ENCODE assay signal across 38 cellular contexts in the genomic region with DNA sequence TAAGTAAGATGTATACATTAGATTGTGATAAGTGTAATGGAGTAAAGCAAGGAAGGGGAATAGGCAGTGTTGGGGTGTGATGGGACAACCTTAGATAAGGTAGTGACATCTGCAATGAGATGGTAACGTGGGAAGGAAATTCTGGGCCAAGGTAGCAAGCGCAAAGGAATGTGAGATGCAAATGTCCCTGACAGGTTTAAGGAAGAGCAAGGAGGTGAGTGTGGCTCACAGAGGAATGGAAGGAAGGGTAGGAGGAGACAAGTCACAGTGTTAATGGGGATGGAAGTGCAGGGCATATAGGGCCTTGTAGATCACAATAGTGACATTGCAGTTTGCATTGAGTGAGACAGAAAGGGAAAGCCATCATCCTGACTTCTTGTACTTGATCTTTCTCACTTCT.
"Had no signal": no experiment of that assay in that cellular context is flagged by ENCODE, and none has a peak within 500 bp of the region (broad histone marks: within the 10 kb centered on the region; RNA-seq: fewer than 3 reads in every experiment).

No MANE protein-coding gene starts in this region.

- H3K27ac Mint-ChIP-seq: activated CD4-positive, alpha-beta memory T cell treated with anti-CD3 and anti-CD28 coated beads, Interleukin-2, amount 10 ng/mL, durations not matched to agents 7 days and 5 days; activated CD4-positive, alpha-beta T cell treated with anti-CD3 and anti-CD28 coated beads for 36 hours; activated CD4-positive, alpha-beta T cell treated with anti-CD3 and anti-CD28 coated beads, Interleukin-2, amount 10 ng/mL, durations not matched to agents 7 days and 5 days; activated CD8-positive, alpha-beta memory T cell treated with anti-CD3 and anti-CD28 coated beads, Interleukin-2, amount 10 ng/mL, durations not matched to agents 7 days and 5 days; activated CD8-positive, alpha-beta T cell treated with anti-CD3 and anti-CD28 coated beads, Interleukin-2, amount 10 ng/mL, durations not matched to agents 7 days and 5 days; activated naive CD4-positive, alpha-beta T cell treated with anti-CD3 and anti-CD28 coated beads for 36 hours; activated naive CD4-positive, alpha-beta T cell treated with anti-CD3 and anti-CD28 coated beads, Interleukin-2, amount 50 U/mL, for 72 hours; activated naive CD8-positive, alpha-beta T cell treated with anti-CD3 and anti-CD28 coated beads for 36 hours; activated T-cell treated with anti-CD3 and anti-CD28 coated beads, Interleukin-2, amount 50 U/mL, for 72 hours; activated T-helper 1 cell treated with anti-CD3 and anti-CD28 coated beads, Interleukin-12 subunit alpha, Interleukin-12 subunit beta, Interleukin-2, Interleukin-4 antibody, amounts not matched to agents 30 ng/mL and 10 ng/mL and 1 ng/mL, durations not matched to agents 14 hours and 24 hours and 36 hours; activated T-helper 17 cell treated with anti-CD3 and anti-CD28 coated beads, Interleukin-2, amount 50 U/mL, for 72 hours; T-cell; T-helper 2 cell treated with Interferon-gamma antibody and Interleukin-4, amounts not matched to agents 5 μg/mL and 100 μg/mL, for 36 hours had no signal

- H3K4me3 Mint-ChIP-seq: activated CD4-positive, alpha-beta memory T cell treated with anti-CD3 and anti-CD28 coated beads, Interleukin-2, amount 10 ng/mL, durations not matched to agents 7 days and 5 days; activated CD4-positive, alpha-beta T cell treated with anti-CD3 and anti-CD28 coated beads for 36 hours; activated CD4-positive, alpha-beta T cell treated with anti-CD3 and anti-CD28 coated beads, Interleukin-2, amount 10 ng/mL, durations not matched to agents 7 days and 5 days; activated CD8-positive, alpha-beta memory T cell treated with anti-CD3 and anti-CD28 coated beads, Interleukin-2, amount 10 ng/mL, durations not matched to agents 7 days and 5 days; activated CD8-positive, alpha-beta T cell treated with anti-CD3 and anti-CD28 coated beads, Interleukin-2, amount 10 ng/mL, durations not matched to agents 7 days and 5 days; activated naive CD4-positive, alpha-beta T cell treated with anti-CD3 and anti-CD28 coated beads for 36 hours; activated naive CD8-positive, alpha-beta T cell treated with anti-CD3 and anti-CD28 coated beads for 36 hours; activated T-cell treated with anti-CD3 and anti-CD28 coated beads, Interleukin-2, amount 50 U/mL, for 4 hours; activated T-cell treated with anti-CD3 and anti-CD28 coated beads, Interleukin-2, amount 50 U/mL, for 72 hours; activated T-helper 1 cell treated with anti-CD3 and anti-CD28 coated beads, Interleukin-12 subunit alpha, Interleukin-12 subunit beta, Interleukin-2, Interleukin-4 antibody, amounts not matched to agents 30 ng/mL and 10 ng/mL and 1 ng/mL, durations not matched to agents 14 hours and 24 hours and 36 hours; activated T-helper 17 cell treated with anti-CD3 and anti-CD28 coated beads, Interleukin-2, amount 50 U/mL, for 72 hours; T-cell; T-helper 2 cell treated with Interferon-gamma antibody and Interleukin-4, amounts not matched to agents 5 μg/mL and 100 μg/mL, for 36 hours had no signal

- H3K4me3 ChIP-seq: adrenal gland, body of pancreas, breast epithelium had no signal

- H3K27ac ChIP-seq: adrenal gland, body of pancreas, brain microvascular endothelial cell, breast epithelium, VCaP had no signal

- H3K27me3 ChIP-seq: adrenal gland, body of pancreas, brain microvascular endothelial cell, breast epithelium had no signal

- H3K36me3 ChIP-seq: adrenal gland, brain microvascular endothelial cell, breast epithelium had no signal

- H3K4me1 Mint-ChIP-seq: activated CD4-positive, alpha-beta memory T cell treated with anti-CD3 and anti-CD28 coated beads, Interleukin-2, amount 10 ng/mL, durations not matched to agents 7 days and 5 days; activated CD4-positive, alpha-beta T cell treated with anti-CD3 and anti-CD28 coated beads for 36 hours; activated CD4-positive, alpha-beta T cell treated with anti-CD3 and anti-CD28 coated beads, Interleukin-2, amount 10 ng/mL, durations not matched to agents 7 days and 5 days; activated CD8-positive, alpha-beta memory T cell treated with anti-CD3 and anti-CD28 coated beads, Interleukin-2, amount 10 ng/mL, durations not matched to agents 7 days and 5 days; activated naive CD8-positive, alpha-beta T cell treated with anti-CD3 and anti-CD28 coated beads for 36 hours; activated T-helper 17 cell treated with anti-CD3 and anti-CD28 coated beads, Interleukin-2, amount 50 U/mL, for 72 hours; T-cell had no signal

- H3K4me1 ChIP-seq: adrenal gland, body of pancreas, breast epithelium had no signal

- H3K36me3 Mint-ChIP-seq: activated CD8-positive, alpha-beta memory T cell treated with anti-CD3 and anti-CD28 coated beads, Interleukin-2, amount 10 ng/mL, durations not matched to agents 7 days and 5 days; activated naive CD4-positive, alpha-beta T cell treated with anti-CD3 and anti-CD28 coated beads, Interleukin-2, amount 50 U/mL, for 72 hours; activated naive CD8-positive, alpha-beta T cell treated with anti-CD3 and anti-CD28 coated beads for 36 hours; T-cell had no signal

- DNase-seq: activated CD4-positive, alpha-beta memory T cell treated with anti-CD3 and anti-CD28 coated beads, Interleukin-2, amount 10 ng/mL, durations not matched to agents 7 days and 5 days; activated CD4-positive, alpha-beta T cell treated with anti-CD3 and anti-CD28 coated beads for 1 hour; activated CD4-positive, alpha-beta T cell treated with anti-CD3 and anti-CD28 coated beads for 36 hours; activated CD4-positive, alpha-beta T cell treated with anti-CD3 and anti-CD28 coated beads for 48 hours; activated CD4-positive, alpha-beta T cell treated with anti-CD3 and anti-CD28 coated beads, Interleukin-2, amount 10 ng/mL, durations not matched to agents 7 days and 5 days; activated CD4-positive, alpha-beta T cell treated with anti-CD3 and anti-CD28 coated beads, Interleukin-2, amount 50 U/mL, for 48 hours; activated CD4-positive, CD25-positive, alpha-beta regulatory T cell; activated CD8-positive, alpha-beta memory T cell treated with anti-CD3 and anti-CD28 coated beads for 24 hours; activated CD8-positive, alpha-beta memory T cell treated with anti-CD3 and anti-CD28 coated beads, Interleukin-2, amount 10 ng/mL, durations not matched to agents 7 days and 5 days; activated CD8-positive, alpha-beta T cell treated with anti-CD3 and anti-CD28 coated beads, Interleukin-2, amount 10 ng/mL, durations not matched to agents 7 days and 5 days; activated effector memory CD4-positive, alpha-beta T cell treated with anti-CD3 and anti-CD28 coated beads, Interleukin-2, amount 50 U/mL, for 16 hours; activated gamma-delta T cell treated with Interleukin-2 at 50 U/mL for 16 hours; activated naive CD4-positive, alpha-beta T cell; activated naive CD4-positive, alpha-beta T cell treated with anti-CD3 and anti-CD28 coated beads for 36 hours; activated naive CD4-positive, alpha-beta T cell treated with anti-CD3 and anti-CD28 coated beads, Interleukin-2, amount 50 U/mL, for 16 hours; activated naive CD8-positive, alpha-beta T cell treated with anti-CD3 and anti-CD28 coated beads for 36 hours; activated T-cell treated with anti-CD3 and anti-CD28 coated beads for 4 hours; activated T-cell treated with anti-CD3 and anti-CD28 coated beads, Interleukin-2, amount 50 U/mL, for 1 hour; activated T-cell treated with anti-CD3 and anti-CD28 coated beads, Interleukin-2, amount 50 U/mL, for 4 hours; activated T-cell treated with anti-CD3 and anti-CD28 coated beads, Interleukin-2, amount 50 U/mL, for 72 hours; adrenal gland; amniotic stem cell; aorta; body of pancreas; brain microvascular endothelial cell; central memory CD4-positive, alpha-beta T cell; T-cell; T-helper 2 cell; T-helper 9 cell had no signal

- H3K9me3 Mint-ChIP-seq: activated CD4-positive, alpha-beta memory T cell treated with anti-CD3 and anti-CD28 coated beads, Interleukin-2, amount 10 ng/mL, durations not matched to agents 7 days and 5 days; activated CD4-positive, alpha-beta T cell treated with anti-CD3 and anti-CD28 coated beads, Interleukin-2, amount 10 ng/mL, durations not matched to agents 7 days and 5 days; activated naive CD4-positive, alpha-beta T cell treated with anti-CD3 and anti-CD28 coated beads, Interleukin-2, amount 50 U/mL, for 72 hours; activated naive CD8-positive, alpha-beta T cell treated with anti-CD3 and anti-CD28 coated beads for 36 hours; activated T-cell treated with anti-CD3 and anti-CD28 coated beads, Interleukin-2, amount 50 U/mL, for 4 hours; activated T-cell treated with anti-CD3 and anti-CD28 coated beads, Interleukin-2, amount 50 U/mL, for 72 hours; activated T-helper 1 cell treated with anti-CD3 and anti-CD28 coated beads, Interleukin-12 subunit alpha, Interleukin-12 subunit beta, Interleukin-2, Interleukin-4 antibody, amounts not matched to agents 30 ng/mL and 10 ng/mL and 1 ng/mL, durations not matched to agents 14 hours and 24 hours and 36 hours; activated T-helper 17 cell treated with anti-CD3 and anti-CD28 coated beads, Interleukin-2, amount 50 U/mL, for 72 hours; T-cell; T-helper 2 cell treated with Interferon-gamma antibody and Interleukin-4, amounts not matched to agents 5 μg/mL and 100 μg/mL, for 36 hours had no signal

- H3K9me3 ChIP-seq: adrenal gland, body of pancreas, breast epithelium had no signal

- H3K27me3 Mint-ChIP-seq: activated CD4-positive, alpha-beta memory T cell treated with anti-CD3 and anti-CD28 coated beads, Interleukin-2, amount 10 ng/mL, durations not matched to agents 7 days and 5 days; activated CD4-positive, alpha-beta T cell treated with anti-CD3 and anti-CD28 coated beads for 36 hours; activated CD4-positive, alpha-beta T cell treated with anti-CD3 and anti-CD28 coated beads, Interleukin-2, amount 10 ng/mL, durations not matched to agents 7 days and 5 days; activated CD8-positive, alpha-beta memory T cell treated with anti-CD3 and anti-CD28 coated beads, Interleukin-2, amount 10 ng/mL, durations not matched to agents 7 days and 5 days; activated T-helper 17 cell treated with anti-CD3 and anti-CD28 coated beads, Interleukin-2, amount 50 U/mL, for 72 hours had no signal

- FAIRE-seq: astrocyte, TTC549 had no signal

- ATAC-seq: activated CD4-positive, alpha-beta T cell treated with anti-CD3 and anti-CD28 coated beads for 36 hours; activated CD4-positive, CD25-positive, alpha-beta regulatory T cell treated with anti-CD3 and anti-CD28 coated beads, Interleukin-2, amount 50 U/mL, for 24 hours; activated CD8-positive, alpha-beta memory T cell treated with anti-CD3 and anti-CD28 coated beads, Interleukin-2, amount 10 ng/mL, durations not matched to agents 7 days and 5 days; activated CD8-positive, alpha-beta T cell treated with anti-CD3 and anti-CD28 coated beads, Interleukin-2, amount 10 ng/mL, durations not matched to agents 7 days and 5 days; activated naive CD4-positive, alpha-beta T cell treated with anti-CD3 and anti-CD28 coated beads, Interleukin-2, amount 50 U/mL, for 72 hours; activated T-cell treated with anti-CD3 and anti-CD28 coated beads, Interleukin-2, amount 50 U/mL, for 4 hours; activated T-cell treated with anti-CD3 and anti-CD28 coated beads, Interleukin-2, amount 50 U/mL, for 72 hours; activated T-helper 17 cell treated with anti-CD3 and anti-CD28 coated beads, Interleukin-2, amount 50 U/mL, for 72 hours; body of pancreas; T-cell had no signal
